In the genomic region with DNA sequence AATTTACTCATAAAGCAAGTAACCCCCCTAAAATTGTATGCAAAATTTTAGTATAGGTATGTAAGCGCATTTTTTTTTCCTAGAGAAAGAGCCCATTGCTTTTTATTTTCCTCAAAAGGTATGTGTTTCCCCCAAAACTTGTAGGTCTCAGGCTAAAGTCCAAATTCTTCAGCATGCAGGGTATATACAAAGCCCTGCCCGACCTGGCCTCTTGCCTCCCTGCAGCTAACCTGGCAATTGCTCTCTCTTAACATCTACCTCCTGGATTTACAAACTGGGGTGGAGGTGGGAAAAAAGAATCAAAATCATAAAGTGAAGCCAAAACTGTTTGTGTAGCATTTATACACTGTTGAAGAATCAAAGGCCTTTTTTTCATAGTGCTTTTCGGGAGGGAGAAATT, we compare ENCODE assay signal across 8 cellular contexts.
A peak's percentile ranks its signal among the peaks of the same experiment; 100 is the strongest.
DNase-seq lines count a peak whose midpoint lies in the region; ATAC-seq and TF ChIP-seq lines count a peak whose summit lies in the region.

No MANE protein-coding gene starts in this region.

- H3K36me3 Mint-ChIP-seq in T-helper 1 cell treated with Interleukin-12 subunit alpha and Interleukin-12 subunit beta and Interleukin-4 antibody, amounts not matched to agents 30 μg/mL and 1 μg/mL, for 36 hours (ENCODE audit: low read depth), result peaks cover 22% of the 10 kb centered on the region
- peaks cover 35% of the 10 kb centered on the region for H3K36me3 Mint-ChIP-seq in activated B cell treated with CpG ODN at 0.5 μM for 24 hours (ENCODE audit: low read depth)

- H3K4me1 Mint-ChIP-seq in T-helper 1 cell treated with Interleukin-12 subunit alpha and Interleukin-12 subunit beta and Interleukin-4 antibody, amounts not matched to agents 30 μg/mL and 1 μg/mL, for 36 hours (ENCODE audit: low read depth), result peaks cover 40% of the 10 kb centered on the region
- H3K4me1 Mint-ChIP-seq in activated B cell treated with CpG ODN at 0.5 μM for 24 hours, result peaks cover 58% of the 10 kb centered on the region

- ATAC-seq in activated B cell treated with CpG ODN at 0.5 μM for 24 hours (ENCODE audit: low read depth) (no peak), GM21381 (IDR thresholded peaks at IDR 0.05; ENCODE audit: unreplicated experiment) (no peak), HG02763 (IDR thresholded peaks at IDR 0.05; ENCODE audit: unreplicated experiment) (no peak)

- CTCF ChIA-PET in activated B cell treated with CpG ODN at 0.5 μM for 24 hours (lab: Charles Lee), result interaction anchor here (1.0 to 4.3 kb wide), 7 partner anchors 15 to 788 kb away, joined by 4 to 41 read pairs (median 12); a partner anchor contains a TSS

- H3K27me3 ChIP-seq in iPS-18a (ENCODE audit: control insufficient read depth, insufficient read depth, low read length) (peaks cover 68% of the 10 kb centered on the region), stomach (peaks cover 4 to 15% (median 13%) of the 10 kb centered on the region in 3 donors)

- DNase-seq in T-helper 1 cell (no peak), activated B cell treated with CpG ODN at 0.5 μM for 24 hours (no peak), stomach (no peak), kidney glomerular epithelial cell (lab: John Stamatoyannopoulos, UW) (no peak)

- peak overlapping the region; percentile 78 for H3K4me3 Mint-ChIP-seq in T-helper 1 cell treated with Interleukin-12 subunit alpha and Interleukin-12 subunit beta and Interleukin-4 antibody, amounts not matched to agents 30 μg/mL and 1 μg/mL, for 36 hours
- peak overlapping the region; percentile 87 for H3K4me3 Mint-ChIP-seq in activated B cell treated with CpG ODN at 0.5 μM for 24 hours

- TF ChIP-seq EP300 in stomach (IDR thresholded peaks at IDR 0.05), result no peak

- peaks cover 26% of the 10 kb centered on the region for H3K4me1 ChIP-seq in iPS-18a (ENCODE audit: control insufficient read depth, low read depth, low read length)
- H3K4me1 ChIP-seq in stomach, result peaks cover 12 to 54% (median 47%) of the 10 kb centered on the region in 4 donors

- H3K36me3 ChIP-seq in iPS-18a (ENCODE audit: control insufficient read depth, low read depth, low read length) (no peaks in the 10 kb centered on the region), stomach (peaks cover 0 to 7% (median 0%) of the 10 kb centered on the region in 4 donors)

- H3K27ac Mint-ChIP-seq in T-helper 1 cell treated with Interleukin-12 subunit alpha and Interleukin-12 subunit beta and Interleukin-4 antibody, amounts not matched to agents 30 μg/mL and 1 μg/mL, for 36 hours, result peak overlapping the region; percentile 94
- H3K27ac Mint-ChIP-seq in activated B cell treated with CpG ODN at 0.5 μM for 24 hours, result peak overlapping the region; percentile 95

- H3K9me3 Mint-ChIP-seq in T-helper 1 cell treated with Interleukin-12 subunit alpha and Interleukin-12 subunit beta and Interleukin-4 antibody, amounts not matched to agents 30 μg/mL and 1 μg/mL, for 36 hours, result no peaks in the 10 kb centered on the region
- H3K9me3 Mint-ChIP-seq in activated B cell treated with CpG ODN at 0.5 μM for 24 hours, result no peaks in the 10 kb centered on the region

- no peaks in the 10 kb centered on the region for H3K9me3 ChIP-seq in iPS-18a (ENCODE audit: control insufficient read depth, low read depth, low read length)
- H3K9me3 ChIP-seq in stomach, result no peaks in the 10 kb centered on the region

- 55 to 73% (median 56%) methylated on average over 3 of the region's 3 CpGs for WGBS in stomach, 5 donors

- TF ChIP-seq CTCF in activated B cell treated with CpG ODN at 0.5 μM for 24 hours (IDR thresholded peaks at IDR 0.05) (no peak), stomach (IDR thresholded peaks at IDR 0.05) (no peak)

- peaks cover 4% of the 10 kb centered on the region for H3K27me3 Mint-ChIP-seq in T-helper 1 cell treated with Interleukin-12 subunit alpha and Interleukin-12 subunit beta and Interleukin-4 antibody, amounts not matched to agents 30 μg/mL and 1 μg/mL, for 36 hours (ENCODE audit: low read depth)
- no peaks in the 10 kb centered on the region for H3K27me3 Mint-ChIP-seq in activated B cell treated with CpG ODN at 0.5 μM for 24 hours

- POLR2A ChIA-PET in activated B cell treated with CpG ODN at 0.5 μM for 24 hours (lab: Charles Lee), result interaction anchor here (0.6 to 16.0 kb wide), 34 partner anchors 8 to 789 kb away, joined by 3 to 1044 read pairs (median 31); a partner anchor contains a TSS

- H3K4me3 ChIP-seq in iPS-18a (ENCODE audit: low read length) (peak overlapping the region; percentile 82), stomach (peak overlapping the region in 3 of 4 donors; percentile 76 to 86 (median 86))

- TF ChIP-seq POLR2A in stomach (IDR thresholded peaks at IDR 0.05), result no peak

- no peak overlapping the region for H3K27ac ChIP-seq in iPS-18a (ENCODE audit: low read length)
- H3K27ac ChIP-seq in stomach, result peak overlapping the region in 4 of 5 donors; percentile 99 to 100 (median 100)

- H3K9ac ChIP-seq in iPS-18a (ENCODE audit: low read length), result no peak overlapping the region

- intact Hi-C loops in activated B cell treated with CpG ODN at 0.5 μM for 24 hours (cut with micrococcal nuclease), result loop anchor here (1.0 to 10.0 kb wide), 4 partner anchors 8 to 681 kb away; a partner anchor contains a TSS
- intact Hi-C loops in stomach (cut with DNase I; ENCODE audit: low total_unique reads), result no loop called here
